Comparison of ENCODE assay signal across 8 cellular contexts in the genomic region with DNA sequence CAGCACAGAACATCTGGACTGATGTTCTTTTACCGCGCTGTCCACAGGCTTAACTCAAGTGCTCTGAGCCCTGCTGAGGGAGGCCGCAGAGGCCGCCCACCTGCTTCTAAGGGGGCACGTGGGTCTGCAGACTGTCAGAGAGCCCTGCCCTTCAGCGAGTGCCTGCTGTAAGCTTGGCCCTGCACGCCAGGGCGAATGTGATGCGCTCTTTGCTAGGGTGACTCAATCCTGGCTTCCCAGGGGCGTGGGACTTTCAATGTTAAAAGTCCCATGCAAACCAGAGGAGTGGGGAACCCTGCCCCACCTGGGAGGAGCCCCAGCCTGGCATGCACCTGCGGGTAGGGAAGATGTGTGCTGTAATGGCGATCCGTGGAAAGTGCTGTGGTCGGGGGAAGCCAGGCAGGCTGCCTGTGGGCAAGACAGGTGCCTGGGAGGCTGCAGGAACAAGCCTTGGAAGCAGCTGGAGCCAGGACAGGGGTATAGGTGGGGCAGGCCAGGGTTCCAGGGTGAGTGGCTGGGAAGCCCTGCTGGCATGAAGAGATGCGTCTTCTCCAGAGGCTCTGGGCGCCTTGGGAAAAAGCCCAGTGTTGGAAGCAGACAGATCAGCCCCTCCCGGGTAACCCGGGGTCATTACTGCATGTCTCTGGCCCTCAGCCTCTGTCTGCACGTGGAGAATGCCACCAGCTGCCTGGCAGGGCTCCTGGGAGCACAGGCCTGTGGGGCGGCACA. TPM values are rescaled to one million over a fixed set of nuclear protein-coding genes. Genes with fewer than 3 reads are reported as not detected.
DNase-seq lines count a peak whose midpoint lies in the region; ATAC-seq and TF ChIP-seq lines count a peak whose summit lies in the region.

No MANE protein-coding gene starts in this region.

- peak overlapping the region; percentile 2 to 62 for H3K4me3 ChIP-seq in cardiac fibroblast (replicated peaks in 1 of 2; ENCODE audit: low read depth in 2 of 2, low read length in 2 of 2)
- H3K4me3 ChIP-seq in right lobe of liver: peak overlapping the region; percentile 76 to 99 (median 80)

- no peaks in the 10 kb centered on the region for H3K9me3 ChIP-seq in right lobe of liver

- intact Hi-C loops in right lobe of liver (cut with DNase I): no loop called here

- H3K27ac ChIP-seq in right lobe of liver: peak overlapping the region in 2 of 3 donors; percentile 37 to 80

- TF ChIP-seq POLR2A in right lobe of liver (IDR thresholded peaks at IDR 0.05): no peak

- peak; percentile 27 for ATAC-seq in GM19043 (IDR thresholded peaks at IDR 0.05; ENCODE audit: low read depth, unreplicated experiment)
- peak; percentile 36 for ATAC-seq in HG03159 (IDR thresholded peaks at IDR 0.05; ENCODE audit: unreplicated experiment)
- peak; percentile 20; the same call in 2 of the 3 replicates for ATAC-seq in SK-N-SH treated with all-trans-retinoic acid at 6 μM for 48 hours
- ATAC-seq in right lobe of liver: peak; percentile 8 to 41 (median 18)

- H3K36me3 ChIP-seq in right lobe of liver: no peaks in the 10 kb centered on the region

- TF ChIP-seq CTCF in cardiac fibroblast (IDR thresholded peaks at IDR 0.05; ENCODE audit: low read depth, low read length) (no peak), right lobe of liver (IDR thresholded peaks at IDR 0.05) (no peak)

- H3K27me3 ChIP-seq in right lobe of liver: no peaks in the 10 kb centered on the region

- DNase-seq in Ammon's horn (ENCODE audit: low spot score) (peak; percentile 80), cardiac fibroblast (ENCODE audit: low read depth in 2 of 2) (peak; percentile 16 to 59), right lobe of liver (peak; percentile 60 to 92 (median 85)), HT-29 (ENCODE audit: low spot score) (no peak)
- peak; percentile 78 for DNase-seq in stimulated activated CD8-positive, alpha-beta memory T cell treated with anti-CD3 and anti-CD28 coated beads, Interleukin-4, amount 100 ng/mL, for 48 hours

- H3K4me1 ChIP-seq in right lobe of liver: peaks cover 0 to 80% (median 41%) of the 10 kb centered on the region in 4 donors

- WGBS in right lobe of liver (ENCODE audit: insufficient coverage, low coverage, low lambda C conversion rate, missing lambda C conversion rate): 24% methylated on average over 7 of the region's 20 CpGs

TF ChIP-seq in SK-N-SH treated with all-trans-retinoic acid at 6 μM for 48 hours, 23 proteins besides CTCF, POLR2A, EP300 and RAD21:
- TF ChIP-seq, protein P1, sequence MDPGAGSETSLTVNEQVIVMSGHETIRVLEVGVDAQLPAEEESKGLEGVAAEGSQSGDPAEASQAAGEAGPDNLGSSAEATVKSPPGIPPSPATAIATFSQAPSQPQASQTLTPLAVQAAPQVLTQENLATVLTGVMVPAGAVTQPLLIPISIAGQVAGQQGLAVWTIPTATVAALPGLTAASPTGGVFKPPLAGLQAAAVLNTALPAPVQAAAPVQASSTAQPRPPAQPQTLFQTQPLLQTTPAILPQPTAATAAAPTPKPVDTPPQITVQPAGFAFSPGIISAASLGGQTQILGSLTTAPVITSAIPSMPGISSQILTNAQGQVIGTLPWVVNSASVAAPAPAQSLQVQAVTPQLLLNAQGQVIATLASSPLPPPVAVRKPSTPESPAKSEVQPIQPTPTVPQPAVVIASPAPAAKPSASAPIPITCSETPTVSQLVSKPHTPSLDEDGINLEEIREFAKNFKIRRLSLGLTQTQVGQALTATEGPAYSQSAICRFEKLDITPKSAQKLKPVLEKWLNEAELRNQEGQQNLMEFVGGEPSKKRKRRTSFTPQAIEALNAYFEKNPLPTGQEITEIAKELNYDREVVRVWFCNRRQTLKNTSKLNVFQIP (CRISPR knock-in tag; IDR thresholded peaks at IDR 0.05; ENCODE audit: borderline replicate concordance, low read depth): no peak
- TF ChIP-seq GLIS3 (CRISPR knock-in tag; IDR thresholded peaks at IDR 0.05) (no peak), ZFP30 (CRISPR knock-in tag; IDR thresholded peaks at IDR 0.05) (no peak), ZNF8 (CRISPR knock-in tag; IDR thresholded peaks at IDR 0.05) (no peak), OSR1 (CRISPR knock-in tag; IDR thresholded peaks at IDR 0.05) (no peak), ZNF70 (CRISPR knock-in tag; IDR thresholded peaks at IDR 0.05) (no peak), ESRRG (CRISPR knock-in tag; IDR thresholded peaks at IDR 0.05) (no peak), ZC3H10 (CRISPR knock-in tag; IDR thresholded peaks at IDR 0.05) (no peak), TCF4 (CRISPR knock-in tag; IDR thresholded peaks at IDR 0.05; ENCODE audit: borderline replicate concordance) (no peak)
- TF ChIP-seq, protein P2, sequence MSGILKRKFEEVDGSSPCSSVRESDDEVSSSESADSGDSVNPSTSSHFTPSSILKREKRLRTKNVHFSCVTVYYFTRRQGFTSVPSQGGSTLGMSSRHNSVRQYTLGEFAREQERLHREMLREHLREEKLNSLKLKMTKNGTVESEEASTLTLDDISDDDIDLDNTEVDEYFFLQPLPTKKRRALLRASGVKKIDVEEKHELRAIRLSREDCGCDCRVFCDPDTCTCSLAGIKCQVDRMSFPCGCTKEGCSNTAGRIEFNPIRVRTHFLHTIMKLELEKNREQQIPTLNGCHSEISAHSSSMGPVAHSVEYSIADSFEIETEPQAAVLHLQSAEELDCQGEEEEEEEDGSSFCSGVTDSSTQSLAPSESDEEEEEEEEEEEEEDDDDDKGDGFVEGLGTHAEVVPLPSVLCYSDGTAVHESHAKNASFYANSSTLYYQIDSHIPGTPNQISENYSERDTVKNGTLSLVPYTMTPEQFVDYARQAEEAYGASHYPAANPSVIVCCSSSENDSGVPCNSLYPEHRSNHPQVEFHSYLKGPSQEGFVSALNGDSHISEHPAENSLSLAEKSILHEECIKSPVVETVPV (CRISPR knock-in tag; IDR thresholded peaks at IDR 0.05): no peak
- TF ChIP-seq, protein P3, sequence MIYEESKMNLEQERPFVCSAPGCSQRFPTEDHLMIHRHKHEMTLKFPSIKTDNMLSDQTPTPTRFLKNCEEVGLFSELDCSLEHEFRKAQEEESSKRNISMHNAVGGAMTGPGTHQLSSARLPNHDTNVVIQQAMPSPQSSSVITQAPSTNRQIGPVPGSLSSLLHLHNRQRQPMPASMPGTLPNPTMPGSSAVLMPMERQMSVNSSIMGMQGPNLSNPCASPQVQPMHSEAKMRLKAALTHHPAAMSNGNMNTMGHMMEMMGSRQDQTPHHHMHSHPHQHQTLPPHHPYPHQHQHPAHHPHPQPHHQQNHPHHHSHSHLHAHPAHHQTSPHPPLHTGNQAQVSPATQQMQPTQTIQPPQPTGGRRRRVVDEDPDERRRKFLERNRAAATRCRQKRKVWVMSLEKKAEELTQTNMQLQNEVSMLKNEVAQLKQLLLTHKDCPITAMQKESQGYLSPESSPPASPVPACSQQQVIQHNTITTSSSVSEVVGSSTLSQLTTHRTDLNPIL (CRISPR knock-in tag; IDR thresholded peaks at IDR 0.05; ENCODE audit: low read depth): no peak
TF ChIP-seq in SK-N-SH treated with all-trans-retinoic acid at 6 μM for 48 hours: peak in this region for 0.

RNA-seq across cellular contexts. Expression of a gene that starts 0.6 kb away (rescaled TPM):
- total RNA-seq in right lobe of liver: 10 to 100 TPM in 5 of 6 experiments, 1 to 10 TPM in 1; 9.6 to 18.9 (median 13.4) TPM
- 37.8 and 48.3 TPM in 2 replicates for total RNA-seq in HT-29 (2014; rRNA removed; shearing (Covaris generic))

RNA-seq across cellular contexts. Expression of a gene that starts 3.1 kb away (rescaled TPM):
- under 1 TPM in 2 of 6 experiments, not detected in 4; 0.18 to 0.25 TPM for total RNA-seq in right lobe of liver
- 0.28 and 0.42 TPM in 2 replicates for total RNA-seq in HT-29 (2014; rRNA removed; shearing (Covaris generic))

RNA-seq across cellular contexts. Expression of a gene that starts 29.2 kb away (rescaled TPM):
- total RNA-seq in right lobe of liver: 10 to 100 TPM; 31.0 to 54.8 (median 41.1) TPM
- 77.4 and 85.6 TPM in 2 replicates for total RNA-seq in HT-29 (2014; rRNA removed; shearing (Covaris generic))

RNA-seq across cellular contexts. Expression of a gene that starts 50.9 kb away (rescaled TPM):
- 1 to 10 TPM in 5 of 6 experiments, under 1 TPM in 1; 0.37 to 4.6 (median 2.3) TPM for total RNA-seq in right lobe of liver
- total RNA-seq in HT-29 (2014; rRNA removed; shearing (Covaris generic)): 3.1 and 5.3 TPM in 2 replicates

RNA-seq across cellular contexts. Expression of a gene that starts 59.6 kb away (rescaled TPM):
- total RNA-seq in right lobe of liver: 10 to 100 TPM in 3 of 6 experiments, 1 to 10 TPM in 3; 5.1 to 18.6 (median 11.1) TPM
- total RNA-seq in HT-29 (2014; rRNA removed; shearing (Covaris generic)): 90.1 and 101 TPM in 2 replicates
